1 cellular context compared by ENCODE assay signal in the genomic region with DNA sequence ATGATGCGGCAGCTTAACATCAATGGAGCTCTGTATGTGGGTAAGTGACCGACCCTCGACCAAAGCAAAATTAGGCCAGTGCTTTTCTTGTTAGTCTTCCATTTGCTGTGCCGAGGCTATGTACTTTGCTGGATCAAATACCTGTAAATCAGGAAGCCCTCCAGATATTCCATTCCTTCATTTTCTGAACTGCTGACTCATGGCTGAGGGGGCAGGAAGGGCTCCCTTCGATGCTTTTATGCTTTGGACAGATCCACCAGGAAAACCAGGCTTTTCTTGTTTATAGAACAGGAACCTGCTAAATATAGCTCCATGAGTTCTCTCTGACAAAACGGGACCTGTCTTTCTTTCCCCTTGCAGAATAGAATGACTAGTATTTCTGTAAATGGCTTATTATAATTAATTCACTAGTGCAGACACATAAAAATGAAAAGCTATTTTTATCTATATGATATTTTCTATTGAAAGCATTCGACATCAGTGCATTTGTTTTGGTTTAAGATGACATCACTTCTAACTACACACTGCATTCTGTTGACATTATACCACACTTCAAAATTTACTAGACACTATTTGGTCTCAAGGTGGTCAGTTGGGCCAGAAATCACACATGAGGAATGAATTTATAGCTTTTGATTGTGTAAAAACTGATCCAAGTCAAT.
TF ChIP-seq lines count a peak whose summit lies in the region.

No MANE protein-coding gene starts in this region.

TF ChIP-seq in A549, 52 proteins besides CTCF, POLR2A, EP300 and RAD21 (continued from another document):
- TF ChIP-seq HMGXB4 (CRISPR knock-in tag; IDR thresholded peaks at IDR 0.05; ENCODE audit: borderline replicate concordance) = no peak
- no peak for TF ChIP-seq RNF2 (IDR thresholded peaks at IDR 0.05; ENCODE audit: borderline replicate concordance, low read depth)
- no peak for TF ChIP-seq SMC3 (IDR thresholded peaks at IDR 0.05)
- peak; percentile 80 for TF ChIP-seq MAFK (IDR thresholded peaks at IDR 0.05; ENCODE audit: partially characterized antibody)
- no peak for TF ChIP-seq E2F6 (IDR thresholded peaks at IDR 0.05; ENCODE audit: borderline replicate concordance, low read depth)
TF ChIP-seq in A549: peak in this region for 2.
